Comparison of ENCODE assay signal across 22 cellular contexts in the genomic region with DNA sequence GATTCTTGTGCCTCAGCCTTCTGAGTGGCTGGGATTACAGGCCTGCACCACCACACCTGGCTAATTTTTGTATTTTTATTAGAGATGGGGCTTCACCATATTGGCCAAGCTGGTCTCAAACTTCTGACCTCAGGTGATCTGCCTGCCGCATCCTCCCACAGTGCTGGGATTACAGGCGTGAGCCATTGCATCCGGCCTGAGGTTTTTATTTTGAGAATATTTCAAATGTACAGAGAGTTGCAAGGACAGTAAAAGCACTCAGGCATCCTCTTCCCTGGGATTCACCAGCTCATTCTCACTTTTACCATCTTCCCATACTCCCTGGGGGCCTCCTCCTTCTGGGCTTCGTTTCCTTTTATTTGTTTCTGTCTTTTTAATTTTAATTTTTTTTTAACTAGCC. TPM values are rescaled to one million over a fixed set of nuclear protein-coding genes. Genes with fewer than 3 reads are reported as not detected.
DNase-seq lines count a peak whose midpoint lies in the region; ATAC-seq, FAIRE-seq and TF ChIP-seq lines count a peak whose summit lies in the region.
"Had no signal": no experiment of that assay in that cellular context is flagged by ENCODE, and none has a peak within 500 bp of the region (broad histone marks: within the 10 kb centered on the region; RNA-seq: fewer than 3 reads in every experiment).

No MANE protein-coding gene starts in this region.

- DNase-seq in A549 (ENCODE audit: low read depth in 1 of 2, low spot score in 1 of 2) (no peak), mesendoderm (no peak), NCI-H510A treated with DMSO at 0.1 percent for 48 hours (lab: John Stamatoyannopoulos, UW) (no peak), KBM-7 (no peak), upper lobe of right lung (no peak)
- DNase-seq in CD4-positive, alpha-beta T cell: no peak
- DNase-seq in activated naive CD8-positive, alpha-beta T cell treated with anti-CD3 and anti-CD28 coated beads, Interleukin-2, amount 50 U/mL, for 24 hours: no peak
- DNase-seq: activated CD4-positive, alpha-beta T cell treated with anti-CD3 and anti-CD28 coated beads, Interleukin-2, amount 50 U/mL, for 1 hour; AML-193; amygdala; cerebellar nuclear complex; foreskin fibroblast; left cardiac atrium; NCI-H1105 treated with DMSO at 0.1 percent for 48 hours; NCI-H2171; NCI-H748 treated with DMSO at 0.1 percent for 48 hours; sigmoid colon had no signal

- H3K79me2 ChIP-seq in mesendoderm (ENCODE audit: control insufficient read depth, insufficient read depth, low read length): peaks cover 40% of the 10 kb centered on the region

- no peak overlapping the region for H3K18ac ChIP-seq in mesendoderm (ENCODE audit: low read length)

- in situ Hi-C loops in KBM-7 (cut with MboI; ENCODE audit: low pct_unique_long_range_greater_than_20kb, low sequenced_read_pairs): loop anchor here (25.0 kb wide), 1 partner anchor 93 kb away; no protein-coding TSS in a partner anchor

- peak overlapping the region; percentile 75 for H3K27ac Mint-ChIP-seq in CD4-positive, alpha-beta T cell
- peak overlapping the region; percentile 82 for H3K27ac Mint-ChIP-seq in activated naive CD8-positive, alpha-beta T cell treated with anti-CD3 and anti-CD28 coated beads, Interleukin-2, amount 50 U/mL, for 24 hours

- H3K4me1 ChIP-seq in A549 (peaks cover 45% of the 10 kb centered on the region), mesendoderm (ENCODE audit: control insufficient read depth, low read depth, low read length) (no peaks in the 10 kb centered on the region), upper lobe of right lung (peaks cover 28% of the 10 kb centered on the region)

- peaks cover 79% of the 10 kb centered on the region for H3K4me1 Mint-ChIP-seq in CD4-positive, alpha-beta T cell (ENCODE audit: low read depth)
- peaks cover 86% of the 10 kb centered on the region for H3K4me1 Mint-ChIP-seq in activated naive CD8-positive, alpha-beta T cell treated with anti-CD3 and anti-CD28 coated beads, Interleukin-2, amount 50 U/mL, for 24 hours

- ATAC-seq in A549: no peak
- no peak for ATAC-seq in CD4-positive, alpha-beta T cell (ENCODE audit: poor library complexity)
- ATAC-seq in activated naive CD8-positive, alpha-beta T cell treated with anti-CD3 and anti-CD28 coated beads, Interleukin-2, amount 50 U/mL, for 24 hours: no peak
- no peak for ATAC-seq in GM18858 (IDR thresholded peaks at IDR 0.05; ENCODE audit: unreplicated experiment)
- ATAC-seq in upper lobe of right lung: no peak

- no peak overlapping the region for H2AK5ac ChIP-seq in mesendoderm (ENCODE audit: low read length)

- intact Hi-C loops in CD4-positive, alpha-beta T cell (cut with DNase I, micrococcal nuclease): loop anchor here in 1 of 2 experiments (5.0 kb wide), 1 partner anchor 33 kb away; no protein-coding TSS in a partner anchor
- intact Hi-C loops in upper lobe of right lung (cut with DNase I): no loop called here

- peak overlapping the region; percentile 43 to 72; a peak in 4 of 6 replicates for H3K27ac ChIP-seq in A549
- H3K27ac ChIP-seq in CD4-positive, alpha-beta T cell (ENCODE audit: low read depth, low read length): no peak overlapping the region
- H3K27ac ChIP-seq in mesendoderm (ENCODE audit: low read depth, low read length): peak overlapping the region; percentile 9
- H3K27ac ChIP-seq in upper lobe of right lung: no peak overlapping the region
- H3K27ac ChIP-seq: HL-60, sigmoid colon, SK-N-MC had no signal

- TF ChIP-seq EP300 in A549 (IDR thresholded peaks at IDR 0.05): no peak

- no peak overlapping the region for H2BK15ac ChIP-seq in mesendoderm (replicated peaks; ENCODE audit: low read depth)

- peaks cover 30% of the 10 kb centered on the region for H3K79me1 ChIP-seq in mesendoderm (ENCODE audit: low read length)

- H3K9me3 Mint-ChIP-seq in CD4-positive, alpha-beta T cell: no peaks in the 10 kb centered on the region
- H3K9me3 Mint-ChIP-seq in activated naive CD8-positive, alpha-beta T cell treated with anti-CD3 and anti-CD28 coated beads, Interleukin-2, amount 50 U/mL, for 24 hours: no peaks in the 10 kb centered on the region
- H3K9me3 Mint-ChIP-seq: activated T-helper 1 cell treated with anti-CD3 and anti-CD28 coated beads, Interleukin-12 subunit alpha, Interleukin-12 subunit beta, Interleukin-2, Interleukin-4 antibody, amounts not matched to agents 30 ng/mL and 10 ng/mL and 1 ng/mL, durations not matched to agents 14 hours and 24 hours and 36 hours had no signal

- TF ChIP-seq RAD21 in A549 (conservative IDR thresholded peaks at IDR 0.05 in 1 of 2, IDR thresholded peaks at IDR 0.05 in 1 of 2): no peak

- H3K36me3 Mint-ChIP-seq in CD4-positive, alpha-beta T cell (ENCODE audit: low read depth): peaks cover 69% of the 10 kb centered on the region
- H3K36me3 Mint-ChIP-seq in activated naive CD8-positive, alpha-beta T cell treated with anti-CD3 and anti-CD28 coated beads, Interleukin-2, amount 50 U/mL, for 24 hours (ENCODE audit: low read depth): peaks cover 47% of the 10 kb centered on the region

- no peak overlapping the region for H3K4ac ChIP-seq in mesendoderm (ENCODE audit: low read depth, low read length)

- H4K8ac ChIP-seq in mesendoderm (ENCODE audit: low read depth, low read length): no peak overlapping the region

- no peak for FAIRE-seq in A549 (lab: Jason Lieb, UNC)
- FAIRE-seq: H1 had no signal

- no peak overlapping the region for H3K23ac ChIP-seq in mesendoderm (ENCODE audit: low read length)

- no peak overlapping the region for H4K5ac ChIP-seq in mesendoderm (ENCODE audit: low read length)

- no peak overlapping the region for H3K4me3 Mint-ChIP-seq in CD4-positive, alpha-beta T cell
- no peak overlapping the region for H3K4me3 Mint-ChIP-seq in activated naive CD8-positive, alpha-beta T cell treated with anti-CD3 and anti-CD28 coated beads, Interleukin-2, amount 50 U/mL, for 24 hours
- H3K4me3 Mint-ChIP-seq: activated T-helper 1 cell treated with anti-CD3 and anti-CD28 coated beads, Interleukin-12 subunit alpha, Interleukin-12 subunit beta, Interleukin-2, Interleukin-4 antibody, amounts not matched to agents 30 ng/mL and 10 ng/mL and 1 ng/mL, durations not matched to agents 14 hours and 24 hours and 36 hours had no signal

- CTCF ChIA-PET in A549 (lab: Yijun Ruan, JAX): interaction anchor here (1.3 kb wide), 1 partner anchor 11 kb away, joined by 5 read pairs; no protein-coding TSS in a partner anchor
- CTCF ChIA-PET in CD4-positive, alpha-beta T cell (lab: Charles Lee): interaction anchor here (0.8 kb wide), 2 partner anchors 26 to 45 kb away, joined by 4 read pairs; no protein-coding TSS in a partner anchor

- 76% methylated on average over 4 of the region's 4 CpGs for WGBS in A549 (ENCODE audit: missing lambda C conversion rate)
- no CpG with 5 or more reads among the region's 4 CpGs for WGBS in mesendoderm (ENCODE audit: extremely low coverage, insufficient coverage, low lambda C conversion rate)

- H3K9me3 ChIP-seq in A549: no peaks in the 10 kb centered on the region
- no peaks in the 10 kb centered on the region for H3K9me3 ChIP-seq in CD4-positive, alpha-beta T cell (ENCODE audit: control insufficient read depth, low read length)
- H3K9me3 ChIP-seq in upper lobe of right lung: no peaks in the 10 kb centered on the region
- H3K9me3 ChIP-seq: sigmoid colon had no signal

- no peak overlapping the region for H3K56ac ChIP-seq in mesendoderm (ENCODE audit: low read length)

- H2BK5ac ChIP-seq in mesendoderm (ENCODE audit: low read length): no peak overlapping the region

- no peak overlapping the region for H2BK120ac ChIP-seq in mesendoderm (ENCODE audit: low read depth, low read length)

- no peak overlapping the region for H3K9ac ChIP-seq in mesendoderm (ENCODE audit: low read length)

- no peak for TF ChIP-seq POLR2A in A549 (IDR thresholded peaks at IDR 0.05; ENCODE audit: low read length)

- POLR2A ChIA-PET in A549 (lab: Yijun Ruan, JAX): interaction anchor here (1.0 to 1.2 kb wide), 2 partner anchors 12 kb away, joined by 3 read pairs; no protein-coding TSS in a partner anchor
- POLR2A ChIA-PET in CD4-positive, alpha-beta T cell (lab: Charles Lee): no interaction called here

- 0 out of 3 replicates have a peak overlapping the region, but pooled peaks have one; percentile 30 for H3K4me2 ChIP-seq in A549
- H3K4me2 ChIP-seq in mesendoderm (ENCODE audit: low read length): no peak overlapping the region

- no peaks in the 10 kb centered on the region for H3K27me3 ChIP-seq in CD4-positive, alpha-beta T cell (ENCODE audit: control insufficient read depth, insufficient read depth, low read length)
- H3K27me3 ChIP-seq in mesendoderm (ENCODE audit: insufficient read depth, low read length, poor library complexity) (no peaks in the 10 kb centered on the region), upper lobe of right lung (no peaks in the 10 kb centered on the region)
- H3K27me3 ChIP-seq: sigmoid colon had no signal

- H3K4me3 ChIP-seq in A549 (no peak overlapping the region), mesendoderm (ENCODE audit: low read length) (no peak overlapping the region), upper lobe of right lung (no peak overlapping the region)
- H3K4me3 ChIP-seq: sigmoid colon, SK-N-MC had no signal

- TF ChIP-seq CTCF in A549 (IDR thresholded peaks at IDR 0.05): no peak
- TF ChIP-seq CTCF in CD4-positive, alpha-beta T cell (IDR thresholded peaks at IDR 0.05): no peak
- no peak for TF ChIP-seq CTCF in upper lobe of right lung (IDR thresholded peaks at IDR 0.05)

- H3K27me3 Mint-ChIP-seq in CD4-positive, alpha-beta T cell: no peaks in the 10 kb centered on the region
- no peaks in the 10 kb centered on the region for H3K27me3 Mint-ChIP-seq in activated naive CD8-positive, alpha-beta T cell treated with anti-CD3 and anti-CD28 coated beads, Interleukin-2, amount 50 U/mL, for 24 hours

- H3K36me3 ChIP-seq in mesendoderm (ENCODE audit: control insufficient read depth, insufficient read depth, low read length) (peaks cover 2% of the 10 kb centered on the region), upper lobe of right lung (peaks cover 21% of the 10 kb centered on the region)

RNA-seq across cellular contexts. Expression of a gene that starts 12.1 kb away (rescaled TPM):
- 10.7 and 11.3 TPM in 2 replicates for polyA plus RNA-seq in A549 (2011; rRNA removed)
- 30.4 and 35.0 TPM in 2 replicates for polyA plus RNA-seq in A549 (2012; cell fraction: cytosol; rRNA removed)
- polyA plus RNA-seq in A549 (2012; cell fraction: nucleus; rRNA removed): 151 and 195 TPM in 2 replicates
- 29.7 to 32.6 TPM (median 30.5 TPM) in 3 replicates for polyA plus RNA-seq in A549 (2017; fragmentation: RNase III; extraction: RNeasy Plus Mini Kit Qiagen cat#74134 plus additional on column Dnase treatment)
- polyA minus RNA-seq in A549 (2011; rRNA and poly(A)+ RNA removed): 26.3 and 29.6 TPM in 2 replicates
- 100 to 1,000 TPM; 181 to 191 TPM for total RNA-seq in CD4-positive, alpha-beta T cell
- 33.8 TPM for polyA plus RNA-seq in mesendoderm (2013, experiment 1 of 2)
- polyA plus RNA-seq in mesendoderm (2013, experiment 2 of 2): 33.3 TPM
- total RNA-seq in upper lobe of right lung: 96.9 TPM

RNA-seq across cellular contexts. Expression of a gene that starts 24.0 kb away (rescaled TPM):
- 11.7 and 13.9 TPM in 2 replicates for polyA plus RNA-seq in A549 (2011; rRNA removed)
- polyA plus RNA-seq in A549 (2012; cell fraction: cytosol; rRNA removed): 11.7 and 16.0 TPM in 2 replicates
- 30.3 and 36.6 TPM in 2 replicates for polyA plus RNA-seq in A549 (2012; cell fraction: nucleus; rRNA removed)
- 10.5 to 12.1 TPM (median 11.7 TPM) in 3 replicates for polyA plus RNA-seq in A549 (2017; fragmentation: RNase III; extraction: RNeasy Plus Mini Kit Qiagen cat#74134 plus additional on column Dnase treatment)
- polyA minus RNA-seq in A549 (2011; rRNA and poly(A)+ RNA removed): 18.8 and 20.2 TPM in 2 replicates
- total RNA-seq in CD4-positive, alpha-beta T cell: 10 to 100 TPM; 24.1 to 27.7 TPM
- 1.9 TPM for polyA plus RNA-seq in mesendoderm (2013, experiment 1 of 2)
- 1.8 TPM for polyA plus RNA-seq in mesendoderm (2013, experiment 2 of 2)
- 23.3 TPM for total RNA-seq in upper lobe of right lung

Comparison
In these comparisons a context has a peak if more than half of its experiments do, and no peak if none do; other contexts are left out.
1. H3K27ac ChIP-seq: peak in A549 (2 of 2) and mesendoderm (single experiment); none in CD4-positive, alpha-beta T cell (single experiment) and upper lobe of right lung (single experiment).